10 cellular contexts compared by ENCODE assay signal in the genomic region with DNA sequence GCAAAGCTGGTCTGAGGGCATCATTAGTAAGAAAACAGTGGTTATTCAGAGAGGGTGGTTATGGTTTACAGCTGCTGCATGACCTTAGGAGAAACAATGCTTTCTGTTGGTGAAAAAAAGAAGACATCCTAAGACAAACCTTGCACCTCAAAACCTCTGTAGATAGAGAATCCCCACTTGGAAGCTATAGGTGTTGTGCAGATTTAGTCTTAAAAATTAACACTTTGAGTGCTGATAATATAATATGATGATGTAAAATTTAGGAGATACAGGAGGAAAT. TPM values are rescaled to one million over a fixed set of nuclear protein-coding genes. Genes with fewer than 3 reads are reported as not detected.
DNase-seq lines count a peak whose midpoint lies in the region; ATAC-seq and TF ChIP-seq lines count a peak whose summit lies in the region.
"Had no signal": no experiment of that assay in that cellular context is flagged by ENCODE, and none has a peak within 500 bp of the region (broad histone marks: within the 10 kb centered on the region; RNA-seq: fewer than 3 reads in every experiment).

No MANE protein-coding gene starts in this region.

- no peaks in the 10 kb centered on the region for H3K27me3 ChIP-seq in IMR-90 (ENCODE audit: control insufficient read depth, insufficient read depth, low read length)

- CTCF ChIA-PET in Calu3 (lab: Charles Lee) (interaction anchor here (2.3 kb wide), 1 partner anchor 48 kb away, joined by 6 read pairs; no protein-coding TSS in a partner anchor), IMR-90 (lab: Yijun Ruan, JAX) (no interaction called here)

- H3K4me1 ChIP-seq in IMR-90 (ENCODE audit: control insufficient read depth, insufficient read depth, low read length) = peaks cover 7% of the 10 kb centered on the region

- no peak overlapping the region for H2BK120ac ChIP-seq in IMR-90 (ENCODE audit: low read depth, low read length)

- no peak overlapping the region for H3K27ac ChIP-seq in IMR-90 (ENCODE audit: insufficient read depth, low read length)

- H4K20me1 ChIP-seq in IMR-90 (ENCODE audit: insufficient read depth, low read length) = no peaks in the 10 kb centered on the region

- H4K8ac ChIP-seq in IMR-90 (ENCODE audit: low read depth in 2 of 2, low read length in 2 of 2) = peak overlapping the region; percentile 16 to 57; a peak in 1 of 4 replicates

- H3K4me1 Mint-ChIP-seq in Calu3 (ENCODE audit: low read depth, unreplicated experiment) = peaks cover 84% of the 10 kb centered on the region
- peaks cover 86% of the 10 kb centered on the region for H3K4me1 Mint-ChIP-seq in activated naive CD8-positive, alpha-beta T cell (ENCODE audit: low read depth)
- H3K4me1 Mint-ChIP-seq in nephron progenitor cell = peaks cover 85% of the 10 kb centered on the region

- H3K27me3 Mint-ChIP-seq in Calu3 (ENCODE audit: unreplicated experiment) (no peaks in the 10 kb centered on the region), nephron progenitor cell (ENCODE audit: low read depth, poor library complexity) (no peaks in the 10 kb centered on the region)
- H3K27me3 Mint-ChIP-seq in activated naive CD8-positive, alpha-beta T cell = no peaks in the 10 kb centered on the region

- intact Hi-C loops in Calu3 (cut with micrococcal nuclease; ENCODE audit: unreplicated experiment) (loop anchor here (5.0 kb wide), 1 partner anchor 47 kb away; no protein-coding TSS in a partner anchor), IMR-90 (cut with micrococcal nuclease) (no loop called here)

- H3K4ac ChIP-seq in IMR-90 (ENCODE audit: low read depth, low read length) = peak overlapping the region; percentile 45; the same call in 1 of the 2 replicates

- dilution Hi-C loops in IMR-90 (cut with HindIII; ENCODE audit: low sequenced_read_pairs, unreplicated experiment) = no loop called here

- TF ChIP-seq CTCF in Calu3 (IDR thresholded peaks at IDR 0.05; ENCODE audit: unreplicated experiment) = no peak
- TF ChIP-seq CTCF in IMR-90 (conservative IDR thresholded peaks at IDR 0.05; ENCODE audit: low read depth, low read length) = no peak
- no peak for TF ChIP-seq CTCF in nephron progenitor cell (IDR thresholded peaks at IDR 0.05)

- H2BK20ac ChIP-seq in IMR-90 (ENCODE audit: low read depth, low read length) = no peak overlapping the region

- no peak overlapping the region for H3K4me3 ChIP-seq in IMR-90 (ENCODE audit: insufficient read depth, low read depth, low read length)

- H4K91ac ChIP-seq in IMR-90 (ENCODE audit: insufficient read depth, low read depth, low read length) = no peak overlapping the region

- peak overlapping the region; percentile 2; the same call in 1 of the 3 replicates for H2BK15ac ChIP-seq in IMR-90 (ENCODE audit: low read depth, low read length)

- peak overlapping the region; percentile 79; the same call in 1 of the 2 replicates for H4K5ac ChIP-seq in IMR-90 (ENCODE audit: low read depth, low read length)

- no peak overlapping the region for H2AK5ac ChIP-seq in IMR-90 (ENCODE audit: low read depth, low read length)

- H3K4me3 Mint-ChIP-seq in Calu3 (ENCODE audit: low read depth, unreplicated experiment) = peak overlapping the region; percentile 95
- H3K4me3 Mint-ChIP-seq in activated naive CD8-positive, alpha-beta T cell = peak overlapping the region; percentile 100
- peak overlapping the region; percentile 97 for H3K4me3 Mint-ChIP-seq in nephron progenitor cell

- H2AK9ac ChIP-seq in IMR-90 (replicated peaks; ENCODE audit: low read depth, low read length, poor library complexity) = no peak overlapping the region

- H3K18ac ChIP-seq in IMR-90 (ENCODE audit: low read depth, low read length) = no peak overlapping the region

- no peaks in the 10 kb centered on the region; the same call in 1 of the 2 replicates for H3K36me3 ChIP-seq in IMR-90 (ENCODE audit: control insufficient read depth, insufficient read depth, low read length)
- H3K36me3 ChIP-seq: prostate gland had no signal

- no peak for TF ChIP-seq POLR2A in IMR-90 (IDR thresholded peaks at IDR 0.05; ENCODE audit: low read depth, low read length)

- H3K9ac ChIP-seq in IMR-90 (ENCODE audit: low read depth, low read length) = no peak overlapping the region

- H3K27ac Mint-ChIP-seq in Calu3 (ENCODE audit: unreplicated experiment) (peak overlapping the region; percentile 97), nephron progenitor cell (no peak overlapping the region)
- no peak overlapping the region for H3K27ac Mint-ChIP-seq in activated naive CD8-positive, alpha-beta T cell

- in situ Hi-C loops in IMR-90 (cut with MboI; ENCODE audit: low sequenced_read_pairs) = no loop called here

- H3K9me3 Mint-ChIP-seq in Calu3 (ENCODE audit: low read depth, unreplicated experiment) (no peaks in the 10 kb centered on the region), nephron progenitor cell (no peaks in the 10 kb centered on the region)
- H3K9me3 Mint-ChIP-seq in activated naive CD8-positive, alpha-beta T cell (ENCODE audit: low read depth) = no peaks in the 10 kb centered on the region

- no TSS peak for BruUV-seq in Calu3 (replicated peaks; lab: Mats Ljungman, UMichigan)
- no TSS peak for BruUV-seq in IMR-90 (replicated peaks; lab: Mats Ljungman, UMichigan)

- peaks cover 16 to 49% of the 10 kb centered on the region in 2 experiments for H3K79me1 ChIP-seq in IMR-90 (ENCODE audit: low read depth in 1 of 2, low read length in 2 of 2)

- no peak for ATAC-seq in IMR-90 (ENCODE audit: low read depth)
- ATAC-seq in GM21360 (IDR thresholded peaks at IDR 0.05; ENCODE audit: unreplicated experiment) = no peak

- DNase-seq in Calu3 (no peak), IMR-90 (no peak), nephron progenitor cell (no peak), NOMO-1 (lab: John Stamatoyannopoulos, UW; ENCODE audit: unreplicated experiment in 2 of 2) (no peak)
- DNase-seq in stimulated activated CD4-positive, alpha-beta T cell treated with anti-CD3 and anti-CD28 coated beads, Interleukin-15, amount 100 ng/mL, for 24 hours = no peak
- DNase-seq: activated gamma-delta T cell, NCI-H510A had no signal

- H3K36me3 Mint-ChIP-seq in Calu3 (ENCODE audit: insufficient read depth, unreplicated experiment) (peaks cover 49% of the 10 kb centered on the region), nephron progenitor cell (ENCODE audit: low read depth) (peaks cover 15% of the 10 kb centered on the region)
- H3K36me3 Mint-ChIP-seq in activated naive CD8-positive, alpha-beta T cell = peaks cover 2% of the 10 kb centered on the region

- no peak overlapping the region for H2AFZ ChIP-seq in IMR-90 (replicated peaks; ENCODE audit: low read length, poor library complexity)

- H3K56ac ChIP-seq in IMR-90 (ENCODE audit: extremely low read depth, insufficient read depth, low read length) = no peak overlapping the region

- no peak overlapping the region for H2BK5ac ChIP-seq in IMR-90 (ENCODE audit: low read depth, low read length, poor library complexity, severe bottlenecking)

- peaks cover 6% of the 10 kb centered on the region; the same call in 1 of the 2 replicates for H3K9me1 ChIP-seq in IMR-90 (ENCODE audit: insufficient read depth, low read length)

- H3K9me3 ChIP-seq in IMR-90 (ENCODE audit: control insufficient read depth, insufficient read depth, low read length) = no peaks in the 10 kb centered on the region
- H3K9me3 ChIP-seq: prostate gland had no signal

- no peak overlapping the region for H3K14ac ChIP-seq in IMR-90 (replicated peaks; ENCODE audit: low read depth, low read length)

- no peak overlapping the region for H3K4me2 ChIP-seq in IMR-90 (ENCODE audit: low read depth, low read length)

- TF ChIP-seq RAD21 in IMR-90 (IDR thresholded peaks at IDR 0.05; ENCODE audit: low read length) = no peak

- H3K23ac ChIP-seq in IMR-90 (ENCODE audit: low read depth, low read length) = 0 out of 2 replicates have a peak overlapping the region, but pooled peaks have one; percentile 12

- POLR2A ChIA-PET in IMR-90 (lab: Charles Lee; ENCODE audit: unreplicated experiment) = no interaction called here

TF ChIP-seq in IMR-90, 13 proteins besides CTCF, POLR2A, EP300 and RAD21 (continues in another document):
- no peak for TF ChIP-seq RCOR1 (IDR thresholded peaks at IDR 0.05; ENCODE audit: insufficient replicate concordance, low read length)
- TF ChIP-seq SMC3 (IDR thresholded peaks at IDR 0.05; ENCODE audit: low read depth, low read length) = no peak
- TF ChIP-seq, protein P1, sequence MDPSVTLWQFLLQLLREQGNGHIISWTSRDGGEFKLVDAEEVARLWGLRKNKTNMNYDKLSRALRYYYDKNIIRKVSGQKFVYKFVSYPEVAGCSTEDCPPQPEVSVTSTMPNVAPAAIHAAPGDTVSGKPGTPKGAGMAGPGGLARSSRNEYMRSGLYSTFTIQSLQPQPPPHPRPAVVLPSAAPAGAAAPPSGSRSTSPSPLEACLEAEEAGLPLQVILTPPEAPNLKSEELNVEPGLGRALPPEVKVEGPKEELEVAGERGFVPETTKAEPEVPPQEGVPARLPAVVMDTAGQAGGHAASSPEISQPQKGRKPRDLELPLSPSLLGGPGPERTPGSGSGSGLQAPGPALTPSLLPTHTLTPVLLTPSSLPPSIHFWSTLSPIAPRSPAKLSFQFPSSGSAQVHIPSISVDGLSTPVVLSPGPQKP (IDR thresholded peaks at IDR 0.05; ENCODE audit: borderline replicate concordance, low read depth, low read length) = no peak
- TF ChIP-seq MXI1 (IDR thresholded peaks at IDR 0.05; ENCODE audit: borderline replicate concordance, low read depth, low read length) = no peak

RNA-seq across cellular contexts. Expression of a gene that starts 1.4 kb away (rescaled TPM):
- total RNA-seq in Calu3 (2022) (144 and 184 TPM in 2 replicates), IMR-90 (2012; rRNA removed) (95.0 and 98.6 TPM in 2 replicates)
- polyA plus RNA-seq in IMR-90 (2012; rRNA removed) = 118 and 229 TPM in 2 replicates
- 24.1 and 130 TPM in 2 replicates for polyA plus RNA-seq in IMR-90 (2012; cell fraction: cytosol; rRNA removed)
- 6.4 and 52.4 TPM in 2 replicates for polyA plus RNA-seq in IMR-90 (2012; cell fraction: nucleus; rRNA removed; ENCODE audit: low replicate concordance)

RNA-seq across cellular contexts. Expression of a gene that starts 1.4 kb away (rescaled TPM):
- 62.8 and 71.2 TPM in 2 replicates for total RNA-seq in Calu3 (2022)
- 34.2 and 49.7 TPM in 2 replicates for total RNA-seq in IMR-90 (2012; rRNA removed)
- 12.6 and 15.9 TPM in 2 replicates for polyA plus RNA-seq in IMR-90 (2012; rRNA removed)
- 3.2 TPM in 2 replicates for polyA plus RNA-seq in IMR-90 (2012; cell fraction: cytosol; rRNA removed)
- polyA plus RNA-seq in IMR-90 (2012; cell fraction: nucleus; rRNA removed; ENCODE audit: low replicate concordance) = 1.8 and 20.1 TPM in 2 replicates

RNA-seq across cellular contexts. Expression of a gene that starts 20.4 kb away (rescaled TPM):
- total RNA-seq in Calu3 (2022) (6.5 and 7.5 TPM in 2 replicates), IMR-90 (2012; rRNA removed) (6.3 and 6.7 TPM in 2 replicates)
- polyA plus RNA-seq in IMR-90 (2012; rRNA removed) = 1.1 and 1.7 TPM in 2 replicates
- 0.33 and 0.62 TPM in 2 replicates for polyA plus RNA-seq in IMR-90 (2012; cell fraction: cytosol; rRNA removed)
- polyA plus RNA-seq in IMR-90 (2012; cell fraction: nucleus; rRNA removed; ENCODE audit: low replicate concordance) = 0.42 and 3.8 TPM in 2 replicates

RNA-seq across cellular contexts. Expression of a gene that starts 49.8 kb away (rescaled TPM):
- not detected in 2 replicates for total RNA-seq in Calu3 (2022)
- 0.72 and 0.83 TPM in 2 replicates for total RNA-seq in IMR-90 (2012; rRNA removed)
- polyA plus RNA-seq in IMR-90 (2012; rRNA removed) = 1.2 and 1.4 TPM in 2 replicates
- polyA plus RNA-seq in IMR-90 (2012; cell fraction: cytosol; rRNA removed) = 0.52 and 1.4 TPM in 2 replicates
- 0.56 and 0.88 TPM in 2 replicates for polyA plus RNA-seq in IMR-90 (2012; cell fraction: nucleus; rRNA removed; ENCODE audit: low replicate concordance)
